Comparison of ENCODE assay signal across 23 cellular contexts in the genomic region with DNA sequence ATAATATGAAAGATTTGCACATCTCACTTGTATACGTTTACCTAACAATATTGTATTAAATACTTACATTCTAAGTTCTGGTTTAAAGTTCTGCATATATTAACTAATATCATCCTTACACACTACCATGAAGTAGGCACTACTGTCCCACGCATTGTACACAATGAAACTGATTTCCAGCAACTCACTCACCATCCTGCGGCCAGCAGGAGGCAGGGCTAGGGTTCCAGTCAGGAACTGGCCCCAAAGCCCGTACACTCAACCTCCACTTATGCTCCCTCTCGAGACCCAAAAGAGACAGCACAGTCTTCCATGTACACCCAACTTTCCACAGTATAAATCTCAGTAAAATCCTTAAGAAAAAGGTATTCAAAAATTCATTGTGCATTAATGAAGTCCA. TPM values are rescaled to one million over a fixed set of nuclear protein-coding genes. Genes with fewer than 3 reads are reported as not detected.
"Had no signal": no experiment of that assay in that cellular context is flagged by ENCODE, and none has a peak within 500 bp of the region (broad histone marks: within the 10 kb centered on the region; RNA-seq: fewer than 3 reads in every experiment).

No MANE protein-coding gene starts in this region.

- H3K27me3 ChIP-seq: dorsolateral prefrontal cortex, suprapubic skin, transverse colon, vagina had no signal

- DNase-seq: activated CD4-positive, alpha-beta memory T cell treated with anti-CD3 and anti-CD28 coated beads for 36 hours; activated CD8-positive, alpha-beta memory T cell treated with anti-CD3 and anti-CD28 coated beads, Interleukin-2, amount 10 ng/mL, durations not matched to agents 7 days and 5 days; activated naive CD4-positive, alpha-beta T cell treated with Interleukin-2 at 50 U/mL for 16 hours; central memory CD4-positive, alpha-beta T cell; foreskin fibroblast; hypothalamus; left ventricle myocardium inferior; mammary epithelial cell; midbrain; right cardiac atrium; stimulated activated CD4-positive, alpha-beta T cell treated with anti-CD3 and anti-CD28 coated beads, Interleukin-15, amount 100 ng/mL, for 24 hours; stimulated activated CD4-positive, alpha-beta T cell treated with anti-CD3 and anti-CD28 coated beads, Interleukin-2, amount 100 ng/mL, for 48 hours; stimulated activated naive CD8-positive, alpha-beta T cell treated with anti-CD3 and anti-CD28 coated beads, Interleukin-15, amount 100 ng/mL, for 72 hours; T-helper 2 cell; transverse colon had no signal

- H3K4me3 ChIP-seq: dorsolateral prefrontal cortex, left ventricle myocardium inferior, prostate gland, skin epidermis, suprapubic skin, transverse colon, vagina had no signal

- H3K27ac ChIP-seq: dorsolateral prefrontal cortex, epithelial cell of prostate, left ventricle myocardium inferior, prostate gland, skin epidermis, suprapubic skin, transverse colon, vagina, VCaP had no signal

- ATAC-seq: activated CD8-positive, alpha-beta memory T cell treated with anti-CD3 and anti-CD28 coated beads, Interleukin-2, amount 10 ng/mL, durations not matched to agents 7 days and 5 days; right cardiac atrium; stimulated activated naive CD8-positive, alpha-beta T cell treated with anti-CD3 and anti-CD28 coated beads, Interleukin-15, amount 100 ng/mL, for 72 hours had no signal

- FAIRE-seq: colon had no signal

- H3K4me1 ChIP-seq: prostate gland, suprapubic skin, transverse colon, vagina had no signal

- H3K36me3 ChIP-seq: left ventricle myocardium inferior, prostate gland, suprapubic skin, transverse colon, vagina had no signal

- H3K9me3 ChIP-seq: left ventricle myocardium inferior, prostate gland, suprapubic skin, transverse colon, vagina had no signal

RNA-seq across cellular contexts. Expression of gene GRID1, which starts 41.4 kb away (rescaled TPM):
- total RNA-seq: activated CD4-positive, alpha-beta memory T cell treated with anti-CD3 and anti-CD28 coated beads for 36 hours; activated CD8-positive, alpha-beta memory T cell treated with anti-CD3 and anti-CD28 coated beads, Interleukin-2, amount 10 ng/mL, durations not matched to agents 7 days and 5 days had no signal
